Comparison of ENCODE assay signal across 9 cellular contexts in the genomic region with DNA sequence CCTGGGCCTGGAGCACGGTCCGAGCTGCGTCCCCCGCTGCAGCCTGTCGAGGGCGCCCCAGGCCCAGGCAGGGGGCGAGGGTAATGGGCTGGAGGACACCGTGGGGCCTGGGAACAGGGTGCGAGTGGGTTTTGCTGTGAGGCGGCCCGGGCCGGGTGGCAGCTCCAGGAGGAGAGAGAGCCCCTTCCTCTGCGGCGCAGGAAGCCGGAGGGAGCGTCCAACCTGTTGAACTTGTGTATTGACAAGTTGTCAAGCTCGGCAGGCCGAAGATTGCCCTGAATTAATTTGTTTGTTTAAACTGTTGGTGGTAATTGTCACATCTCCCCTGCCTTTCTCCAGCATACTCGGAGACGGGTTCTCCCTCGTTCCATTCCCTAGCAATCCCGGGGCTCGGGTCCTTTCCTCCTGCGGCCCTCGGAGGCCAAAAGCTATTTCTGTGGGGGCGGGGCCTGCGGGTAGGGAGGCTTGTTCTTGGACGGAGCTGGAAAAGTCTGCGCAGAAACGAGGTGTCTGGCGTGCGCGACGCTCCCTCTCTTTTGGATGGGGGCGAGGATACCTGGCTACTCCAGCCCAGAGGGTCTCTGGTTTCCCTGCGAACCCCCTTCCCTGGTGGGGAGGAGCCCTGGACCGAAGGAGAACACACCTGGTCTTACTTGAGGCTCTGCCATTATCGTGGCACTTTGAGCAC. TPM values are rescaled to one million over a fixed set of nuclear protein-coding genes. Genes with fewer than 3 reads are reported as not detected.
DNase-seq lines count a peak whose midpoint lies in the region; ATAC-seq and TF ChIP-seq lines count a peak whose summit lies in the region.
"Had no signal": no experiment of that assay in that cellular context is flagged by ENCODE, and none has a peak within 500 bp of the region (broad histone marks: within the 10 kb centered on the region; RNA-seq: fewer than 3 reads in every experiment).

No MANE protein-coding gene starts in this region.

- no peak overlapping the region for H2BK12ac ChIP-seq in trophoblast cell (ENCODE audit: low read length)

- H3K79me2 ChIP-seq in trophoblast cell (ENCODE audit: control insufficient read depth, insufficient read depth, low read length, poor library complexity) = no peaks in the 10 kb centered on the region

- no peaks in the 10 kb centered on the region for H3K36me3 ChIP-seq in trophoblast cell (ENCODE audit: control insufficient read depth in 1 of 2, insufficient read depth in 2 of 2, low read length in 2 of 2)
- no peaks in the 10 kb centered on the region for H3K36me3 ChIP-seq in SJCRH30

- no peak overlapping the region for H2BK120ac ChIP-seq in trophoblast cell (ENCODE audit: insufficient read depth, low read length, poor library complexity)

- no peak overlapping the region for H3K4ac ChIP-seq in trophoblast cell (ENCODE audit: low read depth, low read length)

- no peak overlapping the region for H3K9ac ChIP-seq in trophoblast cell (ENCODE audit: low read length)

- no peak overlapping the region for H4K12ac ChIP-seq in trophoblast cell (ENCODE audit: low read depth, low read length)

- no peak overlapping the region for H4K91ac ChIP-seq in trophoblast cell (ENCODE audit: low read depth, low read length)

- H3K23ac ChIP-seq in trophoblast cell (ENCODE audit: low read length) = no peak overlapping the region

- no CpG with 5 or more reads among the region's 38 CpGs for WGBS in trophoblast cell (ENCODE audit: extremely low coverage, insufficient coverage, insufficient read length)

- peak overlapping the region; percentile 54 for H2AFZ ChIP-seq in trophoblast cell (ENCODE audit: insufficient read depth, low read length, poor library complexity)

- no peak overlapping the region for H3K18ac ChIP-seq in trophoblast cell (ENCODE audit: low read length)

- no peak overlapping the region for H4K8ac ChIP-seq in trophoblast cell (ENCODE audit: low read depth, low read length)

- no peak overlapping the region for H2AK5ac ChIP-seq in trophoblast cell (ENCODE audit: low read length)

- TF ChIP-seq CTCF in GM12865 (IDR thresholded peaks at IDR 0.05; ENCODE audit: insufficient read depth, low read depth, low read length, missing control alignments) (peak; percentile 35), epithelial cell of proximal tubule (conservative IDR thresholded peaks at IDR 0.05; ENCODE audit: low read depth, low read length) (peak; percentile 38)

- H3K4me1 ChIP-seq in trophoblast cell (ENCODE audit: control insufficient read depth in 1 of 2, insufficient read depth in 2 of 2, low read length in 2 of 2) = peaks cover 12 to 15% of the 10 kb centered on the region in 2 experiments
- no peaks in the 10 kb centered on the region for H3K4me1 ChIP-seq in SJCRH30

- ATAC-seq in HG02642 (IDR thresholded peaks at IDR 0.05; ENCODE audit: poor library complexity, unreplicated experiment) = no peak

- H3K9me3 ChIP-seq in trophoblast cell (ENCODE audit: insufficient read depth, low read depth, low read length) (peaks cover 9% of the 10 kb centered on the region), SJCRH30 (replicated peaks) (no peaks in the 10 kb centered on the region)

- no peak overlapping the region for H2BK5ac ChIP-seq in trophoblast cell (ENCODE audit: low read depth, low read length, poor library complexity)

- H3K14ac ChIP-seq in trophoblast cell (ENCODE audit: low read length) = no peak overlapping the region

- H3K79me1 ChIP-seq in trophoblast cell (ENCODE audit: low read length) = no peaks in the 10 kb centered on the region

- H3K4me3 ChIP-seq in GM12865 (ENCODE audit: low read depth, low read length) = no peak overlapping the region
- peak overlapping the region; percentile 28 for H3K4me3 ChIP-seq in epithelial cell of proximal tubule (ENCODE audit: low read depth, low read length)
- no peak overlapping the region for H3K4me3 ChIP-seq in trophoblast cell (ENCODE audit: low read depth, low read length)
- H3K4me3 ChIP-seq in SJCRH30 = no peak overlapping the region

- no peak for DNase-seq in GM12865 (ENCODE audit: low read depth)
- DNase-seq in NCI-H526 treated with DMSO at 0.1 percent for 48 hours (lab: John Stamatoyannopoulos, UW) = peak; percentile 12
- no peak for DNase-seq in epithelial cell of proximal tubule (ENCODE audit: low read depth)
- DNase-seq in trophoblast cell = peak in 1 of 2 donors; percentile 44
- DNase-seq in cerebellum (ENCODE audit: low spot score) = no peak
- DNase-seq in OCI-M2 (lab: John Stamatoyannopoulos, UW; ENCODE audit: unreplicated experiment) = no peak
- no peak for DNase-seq in SJCRH30
- DNase-seq: kidney glomerular epithelial cell had no signal

- peak overlapping the region; percentile 42 for H3K4me2 ChIP-seq in trophoblast cell (ENCODE audit: low read length)

- H3K27me3 ChIP-seq in trophoblast cell (ENCODE audit: insufficient read depth, low read length) (peaks cover 61% of the 10 kb centered on the region), SJCRH30 (no peaks in the 10 kb centered on the region)

- H3K27ac ChIP-seq in trophoblast cell (ENCODE audit: low read depth, low read length) = no peak overlapping the region
- no peak overlapping the region for H3K27ac ChIP-seq in SJCRH30

RNA-seq across cellular contexts. Expression of a gene that starts 9.9 kb away (rescaled TPM):
- total RNA-seq in epithelial cell of proximal tubule (not detected in 2 replicates), cerebellum (not detected)
- not detected in 2 replicates for polyA plus RNA-seq in trophoblast cell (2013)
- 0.13 and 0.22 TPM in 2 replicates for total RNA-seq in SJCRH30 (2014; rRNA removed; shearing (Covaris generic))
